8 cellular contexts compared by ENCODE assay signal in the genomic region with DNA sequence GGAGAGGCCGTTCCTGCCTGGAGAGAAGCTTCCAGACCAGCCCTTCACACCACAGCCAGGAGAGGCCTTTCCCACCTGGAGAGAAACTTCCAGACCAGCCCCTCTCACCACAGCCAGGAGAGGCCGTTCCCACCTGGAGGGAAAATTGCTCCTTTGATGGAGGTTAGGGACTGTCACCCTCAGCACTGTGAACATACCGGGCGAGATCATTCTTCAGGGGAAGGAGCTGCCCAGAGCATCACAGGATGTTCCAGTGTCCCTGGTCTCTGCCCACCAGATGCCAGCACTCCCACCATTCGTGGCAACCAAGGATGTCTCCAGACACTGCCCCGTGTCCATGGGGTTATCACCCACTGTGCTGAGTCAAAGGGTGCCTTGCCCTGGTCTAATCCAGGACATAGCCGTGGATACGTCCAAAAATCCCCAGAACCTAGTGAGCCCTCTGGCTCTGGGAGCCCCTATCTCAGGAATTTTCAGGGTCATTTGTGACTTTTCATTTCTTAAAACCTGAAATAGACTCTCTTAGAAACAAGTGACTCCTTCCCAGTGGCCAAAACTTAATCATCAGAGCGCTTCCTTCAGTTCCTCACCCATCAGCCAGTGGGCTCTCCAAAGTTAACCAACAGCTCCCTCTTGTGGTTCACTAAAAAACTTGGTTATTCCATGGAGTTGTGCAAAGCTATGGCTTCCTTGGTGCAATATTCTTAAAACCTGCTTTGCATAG.
DNase-seq lines count a peak whose midpoint lies in the region; ATAC-seq and TF ChIP-seq lines count a peak whose summit lies in the region.

No MANE protein-coding gene starts in this region.

- peak in 1 of 2 donors; percentile 17 for DNase-seq in activated naive CD4-positive, alpha-beta T cell treated with anti-CD3 and anti-CD28 coated beads, Interleukin-2, amount 50 U/mL, for 72 hours (ENCODE audit: low spot score in 2 of 2)
- no peak for DNase-seq in activated naive CD4-positive, alpha-beta T cell treated with Interleukin-2 at 50 U/mL for 16 hours
- peak; percentile 42 for DNase-seq in NCI-H774 (lab: John Stamatoyannopoulos, UW)
- peak; percentile 71 to 83 for DNase-seq in T47D (ENCODE audit: low read depth in 1 of 2, low spot score in 1 of 2)
- DNase-seq in iris pigment epithelial cell (ENCODE audit: low read depth): peak; percentile 72
- DNase-seq in stomach: no peak

- TF ChIP-seq POLR2A in stomach (IDR thresholded peaks at IDR 0.05): no peak

- 69 to 79% (median 78%) methylated on average over 9 of the region's 9 CpGs for WGBS in stomach, 5 donors

- H3K4me1 ChIP-seq in stomach: no peaks in the 10 kb centered on the region

- no peaks in the 10 kb centered on the region for H3K9me3 ChIP-seq in stomach

- H3K36me3 Mint-ChIP-seq in activated naive CD4-positive, alpha-beta T cell treated with anti-CD3 and anti-CD28 coated beads, Interleukin-2, amount 50 U/mL, for 72 hours: no peaks in the 10 kb centered on the region

- no peak for TF ChIP-seq EP300 in stomach (IDR thresholded peaks at IDR 0.05)

- ATAC-seq in activated naive CD4-positive, alpha-beta T cell treated with anti-CD3 and anti-CD28 coated beads, Interleukin-2, amount 50 U/mL, for 72 hours: peak; percentile 50 to 51
- ATAC-seq in HG03565 (IDR thresholded peaks at IDR 0.05; ENCODE audit: unreplicated experiment) (peak; percentile 70), HG02678 (IDR thresholded peaks at IDR 0.05; ENCODE audit: unreplicated experiment) (no peak)

- peak in 5 of 7 experiments; percentile 32 to 64 (median 61) for TF ChIP-seq CTCF in stomach (IDR thresholded peaks at IDR 0.05)

- peaks cover 5 to 79% (median 56%) of the 10 kb centered on the region in 4 donors for H3K36me3 ChIP-seq in stomach

- no peaks in the 10 kb centered on the region for H3K9me3 Mint-ChIP-seq in activated naive CD4-positive, alpha-beta T cell treated with anti-CD3 and anti-CD28 coated beads, Interleukin-2, amount 50 U/mL, for 72 hours

- no peaks in the 10 kb centered on the region for H3K27me3 ChIP-seq in stomach

- in situ Hi-C loops in T47D (cut with HindIII; ENCODE audit: low pct_unique_long_range_greater_than_20kb, low sequenced_read_pairs): no loop called here

- H3K27ac ChIP-seq in stomach: peak overlapping the region in 1 of 5 donors; percentile 45

- intact Hi-C loops in stomach (cut with DNase I; ENCODE audit: low total_unique reads): no loop called here

- H3K4me3 ChIP-seq in stomach: no peak overlapping the region

- peak overlapping the region in 1 of 2 donors; percentile 47 for H3K27ac Mint-ChIP-seq in activated naive CD4-positive, alpha-beta T cell treated with anti-CD3 and anti-CD28 coated beads, Interleukin-2, amount 50 U/mL, for 72 hours

Comparison
In these comparisons a context has a peak if more than half of its experiments do, and no peak if none do; other contexts are left out.
1. DNase-seq: peak in NCI-H774 (single experiment), T47D (2 of 2) and iris pigment epithelial cell (single experiment); none in activated naive CD4-positive, alpha-beta T cell treated with Interleukin-2 at 50 U/mL for 16 hours (single experiment) and stomach (single experiment).